8 cellular contexts compared by ENCODE assay signal in the genomic region with DNA sequence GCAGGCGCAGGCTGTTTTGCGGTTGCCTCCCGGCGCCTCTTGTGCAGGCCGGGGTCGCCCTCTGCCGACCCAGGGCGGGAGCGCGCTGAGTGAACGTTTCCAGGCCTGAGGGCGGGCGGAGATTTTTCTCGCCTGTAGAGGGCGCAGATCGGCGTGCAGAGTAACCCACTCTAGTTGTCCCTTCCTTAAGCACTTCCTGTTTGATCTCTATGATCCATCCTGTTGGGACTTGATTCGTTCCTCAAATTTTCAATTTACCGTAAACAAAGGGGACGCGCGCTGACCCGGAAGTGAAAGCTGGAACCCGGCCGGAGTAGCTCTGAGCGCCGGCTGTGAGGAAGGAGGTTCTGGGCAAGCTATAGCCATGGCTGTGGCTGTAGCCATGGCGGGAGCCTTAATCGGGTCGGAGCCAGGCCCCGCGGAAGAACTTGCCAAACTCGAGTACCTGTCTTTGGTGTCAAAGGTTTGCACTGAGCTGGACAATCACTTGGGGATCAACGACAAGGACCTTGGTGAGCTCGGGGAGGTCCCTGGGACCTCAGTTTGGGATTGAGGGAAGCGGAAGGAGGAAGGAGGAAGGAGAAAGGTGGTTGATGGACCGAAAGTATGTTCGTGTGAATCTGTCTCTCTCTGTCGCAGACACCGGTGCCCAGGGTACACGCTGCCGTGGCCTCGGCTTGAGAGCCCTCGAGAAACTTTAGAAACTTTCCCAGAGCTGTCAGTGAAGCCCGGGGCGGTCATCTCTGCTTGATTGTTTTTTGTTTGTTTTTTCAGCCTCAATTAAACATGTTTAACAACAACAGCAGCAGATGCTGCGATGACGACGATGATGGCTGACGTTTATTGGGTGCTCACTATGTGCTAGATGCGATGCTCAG. TPM values are rescaled to one million over a fixed set of nuclear protein-coding genes. Genes with fewer than 3 reads are reported as not detected.
DNase-seq lines count a peak whose midpoint lies in the region; ATAC-seq and TF ChIP-seq lines count a peak whose summit lies in the region.

Gene DHX8, plus strand, starts transcription at position 302 of the 878 bp plus-strand sequence. Its CDS starts 63 bp downstream, at position 365.

- TF ChIP-seq CTCF in GM12872 (IDR thresholded peaks at IDR 0.05; ENCODE audit: insufficient read depth, low read depth, low read length) (peak; percentile 100), cardiac muscle cell (IDR thresholded peaks at IDR 0.05; ENCODE audit: low read depth, low read length) (peak; percentile 100), type B pancreatic cell (conservative IDR thresholded peaks at IDR 0.05) (peak; percentile 100)

- peak within 1 kb of the TSS; percentile 42 for H2BK5ac ChIP-seq in trophoblast cell (ENCODE audit: low read depth, low read length, poor library complexity)

- H3K4me3 Mint-ChIP-seq in type B pancreatic cell = peak within 1 kb of the TSS; percentile 100

- DNase-seq in NCI-H1417 (lab: John Stamatoyannopoulos, UW) (peak; percentile 97 to 99 (median 98)), SW480 (ENCODE audit: low spot score) (peak; percentile 100), adipocyte (ENCODE audit: low read depth) (peak; percentile 99), cardiac muscle cell (ENCODE audit: low read depth in 1 of 2, low spot score in 1 of 2) (peak; percentile 98 to 99), trophoblast cell (peak; percentile 93 to 99), type B pancreatic cell (ENCODE audit: extremely low spot score, unreplicated experiment) (peak; percentile 99)

- peak within 1 kb of the TSS; percentile 91 for H4K8ac ChIP-seq in trophoblast cell (ENCODE audit: low read depth, low read length)

- no peaks in the 10 kb centered on the region for H3K9me3 Mint-ChIP-seq in type B pancreatic cell

- peak within 1 kb of the TSS; percentile 57 for H3K18ac ChIP-seq in trophoblast cell (ENCODE audit: low read length)

- peak within 1 kb of the TSS; percentile 83 for H2AFZ ChIP-seq in trophoblast cell (ENCODE audit: insufficient read depth, low read length, poor library complexity)

- ATAC-seq in HG02759 (IDR thresholded peaks at IDR 0.05; ENCODE audit: unreplicated experiment) = peak; percentile 95

- peak within 1 kb of the TSS; percentile 89 for H4K91ac ChIP-seq in trophoblast cell (ENCODE audit: low read depth, low read length)

- H3K27ac ChIP-seq in cardiac muscle cell = peak within 1 kb of the TSS; percentile 81
- peak within 1 kb of the TSS; percentile 71 for H3K27ac ChIP-seq in trophoblast cell (ENCODE audit: low read depth, low read length)

- H3K9me3 ChIP-seq in adipocyte (ENCODE audit: control insufficient read depth, low read length) (no peaks in the 10 kb centered on the region), cardiac muscle cell (ENCODE audit: low read depth) (no peaks in the 10 kb centered on the region), trophoblast cell (ENCODE audit: insufficient read depth, low read depth, low read length) (no peaks in the 10 kb centered on the region)

- H3K4ac ChIP-seq in trophoblast cell (ENCODE audit: low read depth, low read length) = peak within 1 kb of the TSS; percentile 66

- peak within 1 kb of the TSS; percentile 6 for H2BK12ac ChIP-seq in trophoblast cell (ENCODE audit: low read length)

- H3K79me2 ChIP-seq in trophoblast cell (ENCODE audit: control insufficient read depth, insufficient read depth, low read length, poor library complexity) = peaks cover 12% of the 10 kb centered on the region

- no peaks in the 10 kb centered on the region for H3K27me3 Mint-ChIP-seq in type B pancreatic cell

- H3K36me3 ChIP-seq in adipocyte (ENCODE audit: control insufficient read depth, insufficient read depth, low read length, severe bottlenecking) (no peaks in the 10 kb centered on the region), cardiac muscle cell (no peaks in the 10 kb centered on the region), trophoblast cell (ENCODE audit: control insufficient read depth in 1 of 2, insufficient read depth in 2 of 2, low read length in 2 of 2) (no peaks in the 10 kb centered on the region)

- H3K9ac ChIP-seq in adipocyte (ENCODE audit: low read length) (peak within 1 kb of the TSS; percentile 95), trophoblast cell (ENCODE audit: low read length) (peak within 1 kb of the TSS; percentile 83)

- H3K4me1 ChIP-seq in adipocyte (ENCODE audit: control insufficient read depth, insufficient read depth, low read length) = peaks cover 31% of the 10 kb centered on the region
- peaks cover 11% of the 10 kb centered on the region for H3K4me1 ChIP-seq in cardiac muscle cell (ENCODE audit: low read depth)
- H3K4me1 ChIP-seq in trophoblast cell (ENCODE audit: control insufficient read depth in 1 of 2, insufficient read depth in 2 of 2, low read length in 2 of 2) = peaks cover 8 to 11% of the 10 kb centered on the region in 2 experiments

- H4K12ac ChIP-seq in trophoblast cell (ENCODE audit: low read depth, low read length) = peak within 1 kb of the TSS; percentile 90

- peak within 1 kb of the TSS; percentile 98 for H3K27ac Mint-ChIP-seq in type B pancreatic cell

- peak within 1 kb of the TSS; percentile 55 for H3K4me2 ChIP-seq in trophoblast cell (ENCODE audit: low read length)

- H3K4me1 Mint-ChIP-seq in type B pancreatic cell (ENCODE audit: unreplicated experiment) = peaks cover 19% of the 10 kb centered on the region

- peaks cover 7% of the 10 kb centered on the region for H3K79me1 ChIP-seq in trophoblast cell (ENCODE audit: low read length)

- WGBS in trophoblast cell (ENCODE audit: extremely low coverage, insufficient coverage, insufficient read length) = no CpG with 5 or more reads among the region's 51 CpGs

- H3K4me3 ChIP-seq in adipocyte (ENCODE audit: low read length) (peak within 1 kb of the TSS; percentile 91), cardiac muscle cell (peak within 1 kb of the TSS; percentile 62), trophoblast cell (ENCODE audit: low read depth, low read length) (peak within 1 kb of the TSS; percentile 80)

- no peak within 1 kb of the TSS for H3K23ac ChIP-seq in trophoblast cell (ENCODE audit: low read length)

- H3K14ac ChIP-seq in trophoblast cell (ENCODE audit: low read length) = peak within 1 kb of the TSS; percentile 85

- no peaks in the 10 kb centered on the region for H3K36me3 Mint-ChIP-seq in type B pancreatic cell

- peak within 1 kb of the TSS; percentile 82 for H2AK5ac ChIP-seq in trophoblast cell (ENCODE audit: low read length)

- H3K27me3 ChIP-seq in adipocyte (replicated peaks; ENCODE audit: control insufficient read depth, insufficient read depth, low read length) (no peaks in the 10 kb centered on the region), cardiac muscle cell (no peaks in the 10 kb centered on the region), trophoblast cell (ENCODE audit: insufficient read depth, low read length) (no peaks in the 10 kb centered on the region)

- H2BK120ac ChIP-seq in trophoblast cell (ENCODE audit: insufficient read depth, low read length, poor library complexity) = peak within 1 kb of the TSS; percentile 74

RNA-seq across cellular contexts. Expression of gene DHX8, which starts in this region (rescaled TPM):
- total RNA-seq in cardiac muscle cell (22.7 and 30.7 TPM in 2 replicates), type B pancreatic cell (ENCODE audit: low replicate concordance) (50.1 and 56.8 TPM in 2 replicates)
- polyA plus RNA-seq in cardiac muscle cell = 16.4 and 28.9 TPM in 2 replicates
- polyA plus RNA-seq in trophoblast cell (2013) = 31.7 and 31.9 TPM in 2 replicates

Comparison
In these comparisons a context has a peak if more than half of its experiments do, and no peak if none do; other contexts are left out.
1. Peak in every context shown above with its lines: DNase-seq, ATAC-seq, H3K4me3 ChIP-seq and H3K27ac ChIP-seq.